ENCODE assay signal across 20 cellular contexts in genomic region chr5:82418608-82418950, GRCh38.
A peak's percentile ranks its signal among the peaks of the same experiment; 100 is the strongest.
DNase-seq lines count a peak whose midpoint lies in the region; ATAC-seq and TF ChIP-seq lines count a peak whose summit lies in the region.
"Had no signal": no experiment of that assay in that cellular context is flagged by ENCODE, and none has a peak within 500 bp of the region (broad histone marks: within the 10 kb centered on the region; RNA-seq: fewer than 3 reads in every experiment).

No MANE protein-coding gene starts in this region.

- H3K9me2 ChIP-seq in HCT116 (ENCODE audit: insufficient read depth) = no peaks in the 10 kb centered on the region

- 49% methylated on average over 2 of the region's 2 CpGs for WGBS in esophagus muscularis mucosa

- no peak for TF ChIP-seq EP300 in esophagus muscularis mucosa (IDR thresholded peaks at IDR 0.05)

- H4K20me1 ChIP-seq in HCT116 (ENCODE audit: insufficient read depth) = no peaks in the 10 kb centered on the region
- H4K20me1 ChIP-seq in OCI-LY3 (ENCODE audit: insufficient read depth, low read length) = no peaks in the 10 kb centered on the region

- no peak for TF ChIP-seq RAD21 in HCT116 (IDR thresholded peaks at IDR 0.05; ENCODE audit: low read depth)

- H3K27ac Mint-ChIP-seq in activated naive CD8-positive, alpha-beta T cell treated with anti-CD3 and anti-CD28 coated beads for 36 hours = no peak overlapping the region
- H3K27ac Mint-ChIP-seq in stimulated activated naive CD8-positive, alpha-beta T cell treated with anti-CD3 and anti-CD28 coated beads, Interleukin-15, amount 100 ng/mL, for 72 hours = no peak overlapping the region

- H3K9ac ChIP-seq in HCT116 (ENCODE audit: low read length) = no peak overlapping the region
- peak overlapping the region; percentile 83; the same call in 1 of the 2 replicates for H3K9ac ChIP-seq in OCI-LY3 (ENCODE audit: low read length)
- H3K9ac ChIP-seq in parathyroid adenoma = no peak overlapping the region

- DNase-seq in HCT116 (ENCODE audit: low read depth, low spot score) = no peak
- peak; percentile 57 for DNase-seq in esophagus muscularis mucosa (ENCODE audit: extremely low spot score)
- DNase-seq in activated naive CD8-positive, alpha-beta T cell treated with anti-CD3 and anti-CD28 coated beads for 36 hours = no peak
- DNase-seq in stimulated activated naive CD8-positive, alpha-beta T cell treated with anti-CD3 and anti-CD28 coated beads, Interleukin-15, amount 100 ng/mL, for 72 hours = no peak
- DNase-seq in RWPE1 (ENCODE audit: low spot score) = no peak
- DNase-seq: AML-193, DMS79 treated with DMSO at 0.1 percent for 48 hours, Karpas-422, MM.1S, NCI-H1092, NCI-H146, NCI-H2081, NCI-H2171 treated with DMSO at 0.1 percent for 48 hours, NCI-H510A, NCI-H748 treated with DMSO at 0.1 percent for 48 hours, SHP77 treated with DMSO at 0.1 percent for 48 hours had no signal

- RAD21 ChIA-PET in HCT116 (lab: Charles Lee; ENCODE audit: low non-redundant PET in 1 of 2, low total read pairs in 2 of 2, uncharacterized antibody in 2 of 2, unreplicated experiment in 2 of 2) = no interaction called here

- H3K27ac ChIP-seq in HCT116 (ENCODE audit: low read depth, low read length) = no peak overlapping the region
- H3K27ac ChIP-seq in OCI-LY3 (ENCODE audit: low read length) = peak overlapping the region; percentile 98
- H3K27ac ChIP-seq in esophagus muscularis mucosa (replicated peaks in 1 of 4) = no peak overlapping the region
- no peak overlapping the region for H3K27ac ChIP-seq in parathyroid adenoma
- no peak overlapping the region for H3K27ac ChIP-seq in RWPE1
- H3K27ac ChIP-seq: C4-2B had no signal

- H3K4me2 ChIP-seq in HCT116 (ENCODE audit: low read length) = peak overlapping the region; percentile 15; the same call in 1 of the 2 replicates
- peak overlapping the region; percentile 61 for H3K4me2 ChIP-seq in OCI-LY3 (ENCODE audit: low read length)
- H3K4me2 ChIP-seq in parathyroid adenoma (ENCODE audit: low read length) = no peak overlapping the region

- intact Hi-C loops in HCT116 (cut with micrococcal nuclease) (no loop called here), esophagus muscularis mucosa (cut with DNase I) (no loop called here)

- no peaks in the 10 kb centered on the region for H3K36me3 Mint-ChIP-seq in activated naive CD8-positive, alpha-beta T cell treated with anti-CD3 and anti-CD28 coated beads for 36 hours

- H3K4me1 ChIP-seq in HCT116 (ENCODE audit: control insufficient read depth in 1 of 2, insufficient read depth in 2 of 2, low read length in 2 of 2) (peaks cover 0 to 53% of the 10 kb centered on the region in 2 experiments; a peak in 2 of 4 replicates), OCI-LY3 (ENCODE audit: low read length) (peaks cover 64% of the 10 kb centered on the region), esophagus muscularis mucosa (peaks cover 0 to 11% (median 9%) of the 10 kb centered on the region in 4 donors), parathyroid adenoma (no peaks in the 10 kb centered on the region)

- ATAC-seq in HCT116 = no peak
- ATAC-seq in stimulated activated naive CD8-positive, alpha-beta T cell treated with anti-CD3 and anti-CD28 coated beads, Interleukin-15, amount 100 ng/mL, for 72 hours = no peak

- POLR2A ChIA-PET in HCT116 (lab: Charles Lee) (no interaction called here), RWPE1 (lab: Yijun Ruan, JAX; ENCODE audit: low non-redundant PET) (no interaction called here)

- no peak overlapping the region for H3K4me3 ChIP-seq in HCT116 (replicated peaks in 1 of 2; ENCODE audit: low read depth in 1 of 2, low read length in 2 of 2)
- H3K4me3 ChIP-seq in OCI-LY3 (ENCODE audit: low read length) = no peak overlapping the region
- H3K4me3 ChIP-seq in esophagus muscularis mucosa = no peak overlapping the region
- no peak overlapping the region for H3K4me3 ChIP-seq in parathyroid adenoma (ENCODE audit: low read depth, low read length)

- TF ChIP-seq POLR2A in HCT116 (IDR thresholded peaks at IDR 0.05; ENCODE audit: borderline replicate concordance, extremely low read depth, insufficient read depth, insufficient read length) (no peak), esophagus muscularis mucosa (IDR thresholded peaks at IDR 0.05; ENCODE audit: low read depth) (no peak)

- no peaks in the 10 kb centered on the region for H3K36me3 ChIP-seq in HCT116 (ENCODE audit: control insufficient read depth in 1 of 2, insufficient read depth in 2 of 2, low read length in 2 of 2)
- H3K36me3 ChIP-seq in OCI-LY3 (replicated peaks; ENCODE audit: low read depth, low read length) = peaks cover 16% of the 10 kb centered on the region
- no peaks in the 10 kb centered on the region for H3K36me3 ChIP-seq in esophagus muscularis mucosa
- H3K36me3 ChIP-seq in parathyroid adenoma (ENCODE audit: control insufficient read depth, insufficient read depth, low read length) = no peaks in the 10 kb centered on the region

- H3K27me3 ChIP-seq in HCT116 (ENCODE audit: insufficient read depth, low read length) = no peaks in the 10 kb centered on the region
- no peaks in the 10 kb centered on the region for H3K27me3 ChIP-seq in OCI-LY3 (ENCODE audit: low read depth, low read length)
- no peaks in the 10 kb centered on the region for H3K27me3 ChIP-seq in esophagus muscularis mucosa
- no peaks in the 10 kb centered on the region for H3K27me3 ChIP-seq in parathyroid adenoma (ENCODE audit: control insufficient read depth, insufficient read depth, low read length)

- no TSS peak for BruUV-seq in HCT116 (replicated peaks; lab: Mats Ljungman, UMichigan)

- no peaks in the 10 kb centered on the region for H3K9me3 Mint-ChIP-seq in activated naive CD8-positive, alpha-beta T cell treated with anti-CD3 and anti-CD28 coated beads for 36 hours
- H3K9me3 Mint-ChIP-seq in stimulated activated naive CD8-positive, alpha-beta T cell treated with anti-CD3 and anti-CD28 coated beads, Interleukin-15, amount 100 ng/mL, for 72 hours = no peaks in the 10 kb centered on the region
- H3K9me3 Mint-ChIP-seq: HFFc6 had no signal

- H3K9me3 ChIP-seq in HCT116 (ENCODE audit: control insufficient read depth in 1 of 2, insufficient read depth in 1 of 2, low read depth in 1 of 2, low read length in 2 of 2) (no peaks in the 10 kb centered on the region), OCI-LY3 (ENCODE audit: insufficient read depth, low read length) (no peaks in the 10 kb centered on the region), esophagus muscularis mucosa (no peaks in the 10 kb centered on the region), parathyroid adenoma (ENCODE audit: control insufficient read depth, low read length) (no peaks in the 10 kb centered on the region)

- H3K4me3 Mint-ChIP-seq in activated naive CD8-positive, alpha-beta T cell treated with anti-CD3 and anti-CD28 coated beads for 36 hours = no peak overlapping the region
- no peak overlapping the region for H3K4me3 Mint-ChIP-seq in stimulated activated naive CD8-positive, alpha-beta T cell treated with anti-CD3 and anti-CD28 coated beads, Interleukin-15, amount 100 ng/mL, for 72 hours

- CTCF ChIA-PET in HCT116 (lab: Charles Lee) (no interaction called here), RWPE1 (lab: Yijun Ruan, JAX) (no interaction called here)

- H2AFZ ChIP-seq in HCT116 (ENCODE audit: low read depth, low read length, poor library complexity, severe bottlenecking) = no peak overlapping the region
- H2AFZ ChIP-seq in OCI-LY3 (ENCODE audit: low read depth, low read length) = no peak overlapping the region
- H2AFZ ChIP-seq in parathyroid adenoma = peak overlapping the region; percentile 44

- H3K79me2 ChIP-seq in HCT116 (ENCODE audit: insufficient read depth, low read length) (no peaks in the 10 kb centered on the region), OCI-LY3 (ENCODE audit: low read length) (no peaks in the 10 kb centered on the region), parathyroid adenoma (no peaks in the 10 kb centered on the region)

- no peaks in the 10 kb centered on the region for H3K27me3 Mint-ChIP-seq in activated naive CD8-positive, alpha-beta T cell treated with anti-CD3 and anti-CD28 coated beads for 36 hours
- H3K27me3 Mint-ChIP-seq in stimulated activated naive CD8-positive, alpha-beta T cell treated with anti-CD3 and anti-CD28 coated beads, Interleukin-15, amount 100 ng/mL, for 72 hours = no peaks in the 10 kb centered on the region

- H3K4me1 Mint-ChIP-seq in activated naive CD8-positive, alpha-beta T cell treated with anti-CD3 and anti-CD28 coated beads for 36 hours = no peaks in the 10 kb centered on the region
- H3K4me1 Mint-ChIP-seq in stimulated activated naive CD8-positive, alpha-beta T cell treated with anti-CD3 and anti-CD28 coated beads, Interleukin-15, amount 100 ng/mL, for 72 hours = no peaks in the 10 kb centered on the region

- no peak for TF ChIP-seq CTCF in HCT116 (IDR thresholded peaks at IDR 0.05 in 2 of 3, conservative IDR thresholded peaks at IDR 0.05 in 1 of 3; ENCODE audit: borderline replicate concordance in 1 of 3, insufficient read depth in 1 of 3, low read depth in 2 of 3, low read length in 2 of 3)
- no peak for TF ChIP-seq CTCF in OCI-LY3 (IDR thresholded peaks at IDR 0.05; ENCODE audit: low read depth, low read length)
- TF ChIP-seq CTCF in esophagus muscularis mucosa (IDR thresholded peaks at IDR 0.05) = no peak
- TF ChIP-seq CTCF in parathyroid adenoma (IDR thresholded peaks at IDR 0.05) = no peak
- TF ChIP-seq CTCF in RWPE1 (conservative IDR thresholded peaks at IDR 0.05; ENCODE audit: low read depth) = no peak

TF ChIP-seq in HCT116, 20 proteins besides CTCF, POLR2A, EP300 and RAD21 (continues in another document):
- no peak for TF ChIP-seq REST (IDR thresholded peaks at IDR 0.05; ENCODE audit: low read depth)
